Comparison of ENCODE assay signal across 27 cellular contexts in the genomic region with DNA sequence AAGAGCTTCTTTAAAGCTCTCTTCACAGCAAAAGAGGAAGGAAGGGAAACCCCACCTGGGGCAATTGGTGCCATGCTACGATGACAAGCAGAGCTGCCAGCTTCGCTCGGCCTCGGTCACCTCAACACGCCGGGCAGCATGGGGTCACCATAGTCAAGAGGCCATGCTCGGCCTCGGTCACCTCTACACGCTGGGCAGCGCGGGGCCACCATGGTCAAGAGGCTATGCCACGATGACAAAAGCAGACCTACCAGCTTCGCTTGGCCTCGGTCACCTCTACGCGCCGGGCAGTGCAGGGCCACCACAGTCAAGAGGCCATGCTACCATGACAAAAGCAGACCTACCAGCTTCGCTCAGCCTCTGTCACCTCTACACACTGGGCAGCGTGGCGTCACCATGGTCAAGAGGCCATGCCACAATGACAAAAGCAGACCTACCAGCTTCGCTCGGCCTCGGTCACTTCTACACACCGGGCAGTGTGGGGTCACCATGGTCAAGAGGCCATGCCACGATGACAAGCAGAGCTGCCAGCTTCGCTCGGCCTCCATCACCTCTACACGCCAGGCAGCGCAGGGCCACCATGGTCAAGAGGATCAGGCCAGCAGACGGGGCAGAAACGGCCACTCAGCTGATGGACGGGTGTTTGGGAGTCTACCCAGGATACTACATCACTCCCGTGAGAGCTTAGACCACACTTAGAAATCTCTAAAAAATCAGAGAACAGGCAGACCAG. TPM values are rescaled to one million over a fixed set of nuclear protein-coding genes. Genes with fewer than 3 reads are reported as not detected.
DNase-seq lines count a peak whose midpoint lies in the region; ATAC-seq, FAIRE-seq and TF ChIP-seq lines count a peak whose summit lies in the region.
"Had no signal": no experiment of that assay in that cellular context is flagged by ENCODE, and none has a peak within 500 bp of the region (broad histone marks: within the 10 kb centered on the region; RNA-seq: fewer than 3 reads in every experiment).

No MANE protein-coding gene starts in this region.

- H3K9me3 ChIP-seq in A549 (peaks cover 24% of the 10 kb centered on the region), colonic mucosa (no peaks in the 10 kb centered on the region)
- H3K9me3 ChIP-seq: MG63 had no signal

- H3K4me1 ChIP-seq in A549 (no peaks in the 10 kb centered on the region), colonic mucosa (no peaks in the 10 kb centered on the region)
- H3K4me1 ChIP-seq: breast epithelium had no signal

- no peak overlapping the region for H3K9ac ChIP-seq in colonic mucosa (ENCODE audit: low read depth in 2 of 2, low read length in 2 of 2)

- POLR2A ChIA-PET in A549 (lab: Yijun Ruan, JAX) = no interaction called here

- peaks cover 20% of the 10 kb centered on the region for H3K4me1 Mint-ChIP-seq in T-helper 2 cell treated with Interferon-gamma antibody and Interleukin-4, amounts not matched to agents 5 μg/mL and 100 μg/mL, for 36 hours (ENCODE audit: low read depth)
- H3K4me1 Mint-ChIP-seq in natural killer cell = peaks cover 98 to 100% of the 10 kb centered on the region in 2 donors

- ATAC-seq in A549 (no peak), natural killer cell (no peak)

- H3K27ac ChIP-seq in A549 = no peak overlapping the region
- H3K27ac ChIP-seq in colonic mucosa = no peak overlapping the region
- H3K27ac ChIP-seq: breast epithelium, transverse colon had no signal

- peak overlapping the region; percentile 62 for H3K27ac Mint-ChIP-seq in T-helper 2 cell treated with Interferon-gamma antibody and Interleukin-4, amounts not matched to agents 5 μg/mL and 100 μg/mL, for 36 hours
- H3K27ac Mint-ChIP-seq in natural killer cell = peak overlapping the region; percentile 89 to 94
- H3K27ac Mint-ChIP-seq: activated T-helper 2 cell treated with anti-CD3 and anti-CD28 coated beads, Interferon-gamma antibody, Interleukin-2, Interleukin-4, amounts not matched to agents 10 μg/mL and 5 μg/mL and 100 μg/mL, durations not matched to agents 14 hours and 24 hours and 36 hours; nephron progenitor cell had no signal

- no peaks in the 10 kb centered on the region for H3K27me3 Mint-ChIP-seq in T-helper 2 cell treated with Interferon-gamma antibody and Interleukin-4, amounts not matched to agents 5 μg/mL and 100 μg/mL, for 36 hours (ENCODE audit: low read depth)
- H3K27me3 Mint-ChIP-seq in natural killer cell (ENCODE audit: low read depth in 2 of 2) = no peaks in the 10 kb centered on the region

- no peak for TF ChIP-seq RAD21 in A549 (conservative IDR thresholded peaks at IDR 0.05 in 1 of 2, IDR thresholded peaks at IDR 0.05 in 1 of 2)

- TF ChIP-seq CTCF in A549 (IDR thresholded peaks at IDR 0.05) = no peak
- no peak for TF ChIP-seq CTCF in colonic mucosa (IDR thresholded peaks at IDR 0.05)
- TF ChIP-seq CTCF in natural killer cell (IDR thresholded peaks at IDR 0.05) = no peak

- no peak overlapping the region for H3K4me2 ChIP-seq in A549

- TF ChIP-seq POLR2A in A549 (IDR thresholded peaks at IDR 0.05; ENCODE audit: low read length) = peak; percentile 6; the same call in 1 of the 2 replicates

- CTCF ChIA-PET in A549 (lab: Yijun Ruan, JAX) = interaction anchor here (0.9 to 1.4 kb wide), 2 partner anchors 8 to 13 kb away, joined by 3 to 5 read pairs; no protein-coding TSS in a partner anchor

- no peaks in the 10 kb centered on the region for H3K36me3 ChIP-seq in colonic mucosa
- H3K36me3 ChIP-seq: breast epithelium had no signal

- no peaks in the 10 kb centered on the region for H3K27me3 ChIP-seq in colonic mucosa
- H3K27me3 ChIP-seq: breast epithelium, MG63, transverse colon had no signal

- DNase-seq in T-helper 2 cell treated with Interferon-gamma antibody and Interleukin-4, amounts not matched to agents 5 μg/mL and 100 μg/mL, for 36 hours (ENCODE audit: low spot score) = no peak
- DNase-seq in T-helper 2 cell = no peak
- no peak for DNase-seq in A549 (ENCODE audit: low read depth in 1 of 2, low spot score in 1 of 2)
- peak; percentile 9 for DNase-seq in colonic mucosa
- DNase-seq in natural killer cell = no peak
- DNase-seq in effector CD4-positive, alpha-beta T cell = no peak
- DNase-seq in anterior cingulate cortex (lab: John Stamatoyannopoulos, UW) = no peak
- no peak for DNase-seq in frontal cortex (ENCODE audit: low spot score in 2 of 2)
- DNase-seq: 8988T; activated CD4-positive, alpha-beta T cell treated with anti-CD3 and anti-CD28 coated beads, Interleukin-2, amount 50 U/mL, for 48 hours; COR-L47; dermis blood vessel endothelial cell; erythroblast; foreskin melanocyte; H7; kidney glomerular epithelial cell; MG63; midbrain; NCI-H146; NCI-H2171; nephron progenitor cell; SHP77 treated with DMSO at 0.1 percent for 48 hours; stimulated activated CD4-positive, alpha-beta T cell treated with anti-CD3 and anti-CD28 coated beads, Interleukin-1b, Interleukin-23, amount 100 ng/mL, for 48 hours; stimulated activated naive CD4-positive, alpha-beta T cell; transverse colon had no signal

- no peak overlapping the region for H3K4me3 Mint-ChIP-seq in T-helper 2 cell treated with Interferon-gamma antibody and Interleukin-4, amounts not matched to agents 5 μg/mL and 100 μg/mL, for 36 hours
- H3K4me3 Mint-ChIP-seq in natural killer cell = peak overlapping the region; percentile 76
- H3K4me3 Mint-ChIP-seq: nephron progenitor cell had no signal

- intact Hi-C loops in colonic mucosa (cut with DNase I) = no loop called here
- intact Hi-C loops in natural killer cell (cut with micrococcal nuclease) = no loop called here

- H3K4me3 ChIP-seq in A549 (no peak overlapping the region), colonic mucosa (no peak overlapping the region)
- H3K4me3 ChIP-seq: breast epithelium, MG63, transverse colon had no signal

- H3K9me3 Mint-ChIP-seq in T-helper 2 cell treated with Interferon-gamma antibody and Interleukin-4, amounts not matched to agents 5 μg/mL and 100 μg/mL, for 36 hours = peaks cover 14% of the 10 kb centered on the region
- H3K9me3 Mint-ChIP-seq in natural killer cell = no peaks in the 10 kb centered on the region

- no peak for TF ChIP-seq EP300 in A549 (IDR thresholded peaks at IDR 0.05)

- WGBS in A549 (ENCODE audit: missing lambda C conversion rate) = 97% methylated on average over 33 of the region's 33 CpGs

- H3K36me3 Mint-ChIP-seq in T-helper 2 cell treated with Interferon-gamma antibody and Interleukin-4, amounts not matched to agents 5 μg/mL and 100 μg/mL, for 36 hours (ENCODE audit: low read depth) = peaks cover 78% of the 10 kb centered on the region
- H3K36me3 Mint-ChIP-seq in natural killer cell = peaks cover 39% of the 10 kb centered on the region

- FAIRE-seq in A549 (lab: Jason Lieb, UNC) (no peak), frontal cortex (lab: Jason Lieb, UNC) (no peak)

TF ChIP-seq in A549, 52 proteins besides CTCF, POLR2A, EP300 and RAD21:
- TF ChIP-seq MAFK (IDR thresholded peaks at IDR 0.05; ENCODE audit: partially characterized antibody) (no peak), FOSB (CRISPR knock-in tag; IDR thresholded peaks at IDR 0.05) (no peak)

RNA-seq across cellular contexts. Expression of a gene that starts 12.1 kb away (rescaled TPM):
- 113 and 118 TPM in 2 replicates for polyA plus RNA-seq in A549 (2011; rRNA removed)
- polyA plus RNA-seq in A549 (2012; cell fraction: cytosol; rRNA removed) = 83.8 and 86.7 TPM in 2 replicates
- polyA plus RNA-seq in A549 (2012; cell fraction: nucleus; rRNA removed) = 100 and 130 TPM in 2 replicates
- 137 to 141 TPM (median 139 TPM) in 3 replicates for polyA plus RNA-seq in A549 (2017; fragmentation: RNase III; extraction: RNeasy Plus Mini Kit Qiagen cat#74134 plus additional on column Dnase treatment)
- polyA minus RNA-seq in A549 (2011; rRNA and poly(A)+ RNA removed) = 42.3 and 45.4 TPM in 2 replicates
- total RNA-seq in colonic mucosa = 10 to 100 TPM; 43.9 to 63.3 TPM
- 100 to 1,000 TPM; 205 to 212 (median 207) TPM for total RNA-seq in natural killer cell
- 73.4 TPM for total RNA-seq in frontal cortex

RNA-seq across cellular contexts. Expression of a gene that starts 31.4 kb away (rescaled TPM):
- polyA plus RNA-seq in A549 (2011; rRNA removed) (not detected in 2 replicates), A549 (2017; fragmentation: RNase III; extraction: RNeasy Plus Mini Kit Qiagen cat#74134 plus additional on column Dnase treatment) (not detected in 3 replicates)
- polyA plus RNA-seq in A549 (2012; cell fraction: cytosol; rRNA removed) = not detected in 2 replicates
- polyA plus RNA-seq in A549 (2012; cell fraction: nucleus; rRNA removed) = not detected in 2 replicates
- not detected in 2 replicates for polyA minus RNA-seq in A549 (2011; rRNA and poly(A)+ RNA removed)
- total RNA-seq in colonic mucosa (1 to 10 TPM in 1 of 2 donors, under 1 TPM in 1; 0.47 to 1.1 TPM), natural killer cell (100 to 1,000 TPM; 590 to 700 (median 619) TPM), frontal cortex (not detected)
- total RNA-seq: dermis blood vessel endothelial cell, H7 had no signal

Comparison
In these comparisons a context has a peak if more than half of its experiments do, and no peak if none do; other contexts are left out.
1. RNA of a gene that starts 31.4 kb away (total RNA-seq): 590 to 700 TPM in natural killer cell; 0.47 to 1.1 TPM in colonic mucosa and not detected in frontal cortex (single experiment); every median in the first group is over 100 times any median in the second.